Comparison of ENCODE assay signal across 8 cellular contexts in the genomic region with DNA sequence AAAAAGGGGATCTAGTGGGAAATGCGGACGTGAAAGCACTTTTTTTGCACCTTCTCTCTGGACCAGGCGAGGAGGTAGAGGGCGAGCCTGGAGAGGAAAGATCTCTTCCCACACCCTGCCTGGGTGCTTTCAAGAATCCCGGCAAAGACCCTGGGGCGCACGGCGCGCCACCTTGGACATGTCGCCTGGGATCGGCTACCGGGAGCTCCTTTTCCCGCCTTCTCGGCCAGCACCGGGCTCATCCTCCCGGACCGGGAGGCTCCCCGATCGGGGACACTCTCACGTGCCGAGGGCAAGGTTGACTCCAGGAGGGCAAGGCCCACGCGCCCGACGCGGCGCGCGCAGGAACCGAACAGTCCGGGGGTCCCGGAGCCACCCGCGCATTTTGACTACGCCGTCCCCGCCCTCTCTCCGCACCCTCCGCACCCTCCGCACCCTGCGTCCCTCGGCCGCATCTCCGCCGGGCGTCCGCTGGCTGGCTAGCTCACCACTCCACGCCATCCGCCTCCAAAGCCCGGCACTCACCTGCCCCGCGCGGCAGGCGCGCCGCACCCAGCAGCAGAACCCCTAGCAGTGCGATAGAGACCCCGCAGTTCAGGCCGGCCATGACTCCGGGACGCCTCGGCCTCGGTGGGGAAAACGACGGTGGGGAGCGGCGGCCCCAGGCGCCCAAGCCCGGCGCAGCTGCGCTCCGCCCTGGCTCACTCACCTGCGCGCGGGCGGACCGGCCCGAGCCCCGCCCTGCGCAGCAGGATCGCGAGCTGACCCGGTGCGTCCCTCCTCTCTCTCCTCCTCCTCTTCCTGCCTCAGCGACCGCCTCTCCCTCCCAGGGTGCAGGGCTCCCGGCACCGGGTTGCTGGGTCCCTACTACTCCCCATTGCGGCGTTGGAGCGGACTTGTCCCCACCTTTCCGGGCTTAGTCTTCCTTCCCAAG. TPM values are rescaled to one million over a fixed set of nuclear protein-coding genes. Genes with fewer than 3 reads are reported as not detected.
DNase-seq lines count a peak whose midpoint lies in the region; ATAC-seq and TF ChIP-seq lines count a peak whose summit lies in the region.

A gene with protein sequence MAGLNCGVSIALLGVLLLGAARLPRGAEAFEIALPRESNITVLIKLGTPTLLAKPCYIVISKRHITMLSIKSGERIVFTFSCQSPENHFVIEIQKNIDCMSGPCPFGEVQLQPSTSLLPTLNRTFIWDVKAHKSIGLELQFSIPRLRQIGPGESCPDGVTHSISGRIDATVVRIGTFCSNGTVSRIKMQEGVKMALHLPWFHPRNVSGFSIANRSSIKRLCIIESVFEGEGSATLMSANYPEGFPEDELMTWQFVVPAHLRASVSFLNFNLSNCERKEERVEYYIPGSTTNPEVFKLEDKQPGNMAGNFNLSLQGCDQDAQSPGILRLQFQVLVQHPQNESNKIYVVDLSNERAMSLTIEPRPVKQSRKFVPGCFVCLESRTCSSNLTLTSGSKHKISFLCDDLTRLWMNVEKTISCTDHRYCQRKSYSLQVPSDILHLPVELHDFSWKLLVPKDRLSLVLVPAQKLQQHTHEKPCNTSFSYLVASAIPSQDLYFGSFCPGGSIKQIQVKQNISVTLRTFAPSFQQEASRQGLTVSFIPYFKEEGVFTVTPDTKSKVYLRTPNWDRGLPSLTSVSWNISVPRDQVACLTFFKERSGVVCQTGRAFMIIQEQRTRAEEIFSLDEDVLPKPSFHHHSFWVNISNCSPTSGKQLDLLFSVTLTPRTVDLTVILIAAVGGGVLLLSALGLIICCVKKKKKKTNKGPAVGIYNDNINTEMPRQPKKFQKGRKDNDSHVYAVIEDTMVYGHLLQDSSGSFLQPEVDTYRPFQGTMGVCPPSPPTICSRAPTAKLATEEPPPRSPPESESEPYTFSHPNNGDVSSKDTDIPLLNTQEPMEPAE (minus strand): TSS at position 698 of the 934 bp plus-strand sequence. CDS start 91 bp downstream, at position 607.

- H3K27me3 ChIP-seq in A673 (replicated peaks; ENCODE audit: insufficient read depth, low read depth, low read length, poor library complexity): peaks cover 35% of the 10 kb centered on the region
- H3K27me3 ChIP-seq in right atrium auricular region: peaks cover 0 to 16% of the 10 kb centered on the region in 2 donors

- H3K27ac ChIP-seq in A673 (ENCODE audit: low read depth, low read length, poor library complexity, severe bottlenecking): no peak within 1 kb of the TSS
- H3K27ac ChIP-seq in right atrium auricular region: no peak within 1 kb of the TSS

- H3K4me3 ChIP-seq in A673 (ENCODE audit: low read depth, low read length, poor library complexity, severe bottlenecking) (peak within 1 kb of the TSS; percentile 28), right atrium auricular region (peak within 1 kb of the TSS; percentile 23 to 44), retinal pigment epithelial cell (ENCODE audit: low read length) (peak within 1 kb of the TSS; percentile 65)

- peaks cover 16% of the 10 kb centered on the region for H3K4me1 Mint-ChIP-seq in activated CD4-positive, alpha-beta memory T cell treated with anti-CD3 and anti-CD28 coated beads, Interleukin-2, amount 10 ng/mL, durations not matched to agents 7 days and 5 days

- no peak for TF ChIP-seq CTCF in A673 (conservative IDR thresholded peaks at IDR 0.05; ENCODE audit: low read depth, low read length)
- TF ChIP-seq CTCF in right atrium auricular region (IDR thresholded peaks at IDR 0.05): no peak
- no peak for TF ChIP-seq CTCF in retinal pigment epithelial cell (conservative IDR thresholded peaks at IDR 0.05; ENCODE audit: low read depth, low read length)

- ATAC-seq in GM21447 (IDR thresholded peaks at IDR 0.05; ENCODE audit: unreplicated experiment): peak; percentile 47

- peaks cover 69% of the 10 kb centered on the region for H3K27me3 Mint-ChIP-seq in activated CD4-positive, alpha-beta memory T cell treated with anti-CD3 and anti-CD28 coated beads, Interleukin-2, amount 10 ng/mL, durations not matched to agents 7 days and 5 days

- H3K4me1 ChIP-seq in A673 (ENCODE audit: insufficient read depth, low read length, poor library complexity, severe bottlenecking): no peaks in the 10 kb centered on the region
- H3K4me1 ChIP-seq in right atrium auricular region: peaks cover 0 to 12% of the 10 kb centered on the region in 2 donors

- H3K9me3 Mint-ChIP-seq in activated CD4-positive, alpha-beta memory T cell treated with anti-CD3 and anti-CD28 coated beads, Interleukin-2, amount 10 ng/mL, durations not matched to agents 7 days and 5 days: peaks cover 8% of the 10 kb centered on the region

- no peaks in the 10 kb centered on the region for H3K36me3 ChIP-seq in A673 (ENCODE audit: insufficient read depth, low read length, poor library complexity, severe bottlenecking)
- no peaks in the 10 kb centered on the region for H3K36me3 ChIP-seq in right atrium auricular region

- no TSS peak for BruUV-seq in A673 (replicated peaks; lab: Mats Ljungman, UMichigan)

- DNase-seq in A673 (ENCODE audit: low spot score): no peak
- DNase-seq in activated CD4-positive, alpha-beta memory T cell treated with anti-CD3 and anti-CD28 coated beads, Interleukin-2, amount 10 ng/mL, durations not matched to agents 7 days and 5 days: no peak
- no peak for DNase-seq in right atrium auricular region (ENCODE audit: low spot score)
- DNase-seq in retinal pigment epithelial cell (ENCODE audit: low read depth): no peak
- DNase-seq in NCI-H446 treated with DMSO at 0.1 percent for 48 hours (lab: John Stamatoyannopoulos, UW): no peak
- no peak for DNase-seq in hypothalamus (lab: John Stamatoyannopoulos, UW)
- no peak for DNase-seq in T1000 (lab: John Stamatoyannopoulos, UW)

- H3K27ac Mint-ChIP-seq in activated CD4-positive, alpha-beta memory T cell treated with anti-CD3 and anti-CD28 coated beads, Interleukin-2, amount 10 ng/mL, durations not matched to agents 7 days and 5 days: no peak within 1 kb of the TSS

- POLR2A ChIA-PET in A673 (lab: Charles Lee; ENCODE audit: low non-redundant PET): no interaction called here
- POLR2A ChIA-PET in activated CD4-positive, alpha-beta memory T cell treated with anti-CD3 and anti-CD28 coated beads, Interleukin-2, amount 10 ng/mL, durations not matched to agents 7 days and 5 days (lab: Charles Lee): no interaction called here

- H3K9me3 ChIP-seq in A673 (ENCODE audit: low read depth, low read length, poor library complexity, severe bottlenecking) (no peaks in the 10 kb centered on the region), right atrium auricular region (peaks cover 2 to 4% of the 10 kb centered on the region in 2 donors)

- peaks cover 14% of the 10 kb centered on the region for H3K36me3 Mint-ChIP-seq in activated CD4-positive, alpha-beta memory T cell treated with anti-CD3 and anti-CD28 coated beads, Interleukin-2, amount 10 ng/mL, durations not matched to agents 7 days and 5 days (ENCODE audit: low read depth)

- H3K4me3 Mint-ChIP-seq in activated CD4-positive, alpha-beta memory T cell treated with anti-CD3 and anti-CD28 coated beads, Interleukin-2, amount 10 ng/mL, durations not matched to agents 7 days and 5 days: peak within 1 kb of the TSS; percentile 70

- CTCF ChIA-PET in A673 (lab: Charles Lee): no interaction called here
- CTCF ChIA-PET in activated CD4-positive, alpha-beta memory T cell treated with anti-CD3 and anti-CD28 coated beads, Interleukin-2, amount 10 ng/mL, durations not matched to agents 7 days and 5 days (lab: Charles Lee): no interaction called here

- intact Hi-C loops in A673 (cut with micrococcal nuclease; ENCODE audit: unreplicated experiment): no loop called here

RNA-seq across cellular contexts. Expression of the gene that starts here (rescaled TPM):
- total RNA-seq in A673 (2021) (0.13 and 0.70 TPM in 2 replicates), right atrium auricular region (1 to 10 TPM in 1 of 2 donors, under 1 TPM in 1; 0.48 to 2.8 TPM)
- 1 to 10 TPM; 1.9 to 2.2 TPM for total RNA-seq in activated CD4-positive, alpha-beta memory T cell treated with anti-CD3 and anti-CD28 coated beads, Interleukin-2, amount 10 ng/mL, durations not matched to agents 7 days and 5 days
